In the genomic region with DNA sequence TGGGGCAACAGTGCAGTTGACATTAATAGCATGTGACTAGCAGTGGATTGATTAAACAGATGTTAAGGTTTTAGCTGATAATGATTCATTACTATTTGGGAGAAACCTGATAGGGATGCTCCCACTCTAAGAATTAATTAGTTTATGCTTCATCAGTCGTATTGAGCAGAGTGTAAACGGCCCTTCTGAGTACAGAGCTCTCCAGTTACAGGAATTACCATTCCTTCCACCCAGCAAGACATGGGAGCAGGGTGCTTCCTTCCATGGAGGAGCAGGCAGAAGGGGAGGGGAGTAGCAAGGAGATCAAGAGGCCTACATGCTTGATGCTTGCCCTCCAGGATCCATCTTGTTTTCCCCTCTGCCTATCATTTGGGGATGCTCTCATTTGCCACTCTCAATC, we compare ENCODE assay signal across 28 cellular contexts.
"Had no signal": no experiment of that assay in that cellular context is flagged by ENCODE, and none has a peak within 500 bp of the region (broad histone marks: within the 10 kb centered on the region; RNA-seq: fewer than 3 reads in every experiment).

No MANE protein-coding gene starts in this region.

- H3K4me3 Mint-ChIP-seq: activated CD4-positive, alpha-beta T cell treated with anti-CD3 and anti-CD28 coated beads, Interleukin-2, amount 10 ng/mL, durations not matched to agents 24 days and 14 days; activated CD8-positive, alpha-beta T cell treated with anti-CD3 and anti-CD28 coated beads, Interleukin-2, amount 10 ng/mL, durations not matched to agents 7 days and 5 days; activated naive CD4-positive, alpha-beta T cell treated with anti-CD3 and anti-CD28 coated beads, Interleukin-2, amount 50 U/mL, for 24 hours; activated naive CD8-positive, alpha-beta T cell treated with anti-CD3 and anti-CD28 coated beads, Interleukin-2, amount 10 ng/mL, durations not matched to agents 7 days and 5 days; activated T-cell treated with anti-CD3 and anti-CD28 coated beads, Interleukin-2, amount 50 U/mL, for 24 hours; T-helper 1 cell treated with Interleukin-12 subunit alpha and Interleukin-12 subunit beta and Interleukin-4 antibody, amounts not matched to agents 30 μg/mL and 1 μg/mL, for 36 hours; T-helper 2 cell treated with Interferon-gamma antibody and Interleukin-4, amounts not matched to agents 5 μg/mL and 100 μg/mL, for 36 hours had no signal

- H3K4me3 ChIP-seq: ascending aorta, cardiac muscle cell, SJSA1 had no signal

- ATAC-seq: activated CD8-positive, alpha-beta T cell treated with anti-CD3 and anti-CD28 coated beads, Interleukin-2, amount 10 ng/mL, durations not matched to agents 7 days and 5 days; Panc1 had no signal

- H3K27ac Mint-ChIP-seq: activated CD4-positive, alpha-beta T cell treated with anti-CD3 and anti-CD28 coated beads, Interleukin-2, amount 10 ng/mL, durations not matched to agents 24 days and 14 days; activated CD8-positive, alpha-beta T cell treated with anti-CD3 and anti-CD28 coated beads, Interleukin-2, amount 10 ng/mL, durations not matched to agents 7 days and 5 days; activated naive CD4-positive, alpha-beta T cell treated with anti-CD3 and anti-CD28 coated beads, Interleukin-2, amount 50 U/mL, for 24 hours; activated naive CD8-positive, alpha-beta T cell treated with anti-CD3 and anti-CD28 coated beads, Interleukin-2, amount 10 ng/mL, durations not matched to agents 7 days and 5 days; activated T-cell treated with anti-CD3 and anti-CD28 coated beads, Interleukin-2, amount 50 U/mL, for 24 hours; activated T-helper 2 cell treated with anti-CD3 and anti-CD28 coated beads, Interferon-gamma antibody, Interleukin-2, Interleukin-4, amounts not matched to agents 10 μg/mL and 5 μg/mL and 100 μg/mL, durations not matched to agents 14 hours and 24 hours and 36 hours; T-helper 1 cell treated with Interleukin-12 subunit alpha and Interleukin-12 subunit beta and Interleukin-4 antibody, amounts not matched to agents 30 μg/mL and 1 μg/mL, for 36 hours; T-helper 2 cell treated with Interferon-gamma antibody and Interleukin-4, amounts not matched to agents 5 μg/mL and 100 μg/mL, for 36 hours had no signal

- H3K9me3 Mint-ChIP-seq: activated T-cell treated with anti-CD3 and anti-CD28 coated beads, Interleukin-2, amount 50 U/mL, for 24 hours had no signal

- H3K27me3 ChIP-seq: ascending aorta, cardiac muscle cell had no signal

- H3K4me1 ChIP-seq: ascending aorta, SJSA1 had no signal

- DNase-seq: activated CD4-positive, alpha-beta T cell treated with anti-CD3 and anti-CD28 coated beads, Interleukin-2, amount 10 ng/mL, durations not matched to agents 24 days and 14 days; activated CD4-positive, alpha-beta T cell treated with anti-CD3 and anti-CD28 coated beads, Interleukin-2, amount 50 U/mL, for 48 hours; activated CD8-positive, alpha-beta T cell treated with anti-CD3 and anti-CD28 coated beads, Interleukin-2, amount 10 ng/mL, durations not matched to agents 7 days and 5 days; activated gamma-delta T cell; activated naive CD4-positive, alpha-beta T cell treated with Interleukin-2 at 50 U/mL for 16 hours; activated naive CD8-positive, alpha-beta T cell treated with anti-CD3 and anti-CD28 coated beads, Interleukin-2, amount 10 ng/mL, durations not matched to agents 7 days and 5 days; activated T-cell treated with anti-CD3 and anti-CD28 coated beads, Interleukin-2, amount 50 U/mL, for 24 hours; amygdala; MM.1S; MV-4-11; NCI-H1092; NCI-H1436 treated with DMSO at 0.1 percent for 48 hours; NCI-H1694 treated with DMSO at 0.1 percent for 48 hours; NCI-H2029; NCI-H345; NCI-H526 treated with DMSO at 0.1 percent for 48 hours; NCI-H774; SHP77; SK-N-SH had no signal

- H3K9me3 ChIP-seq: SJSA1 had no signal

- H3K4me1 Mint-ChIP-seq: activated CD4-positive, alpha-beta T cell treated with anti-CD3 and anti-CD28 coated beads, Interleukin-2, amount 10 ng/mL, durations not matched to agents 24 days and 14 days; activated naive CD4-positive, alpha-beta T cell treated with anti-CD3 and anti-CD28 coated beads, Interleukin-2, amount 50 U/mL, for 24 hours; activated naive CD8-positive, alpha-beta T cell treated with anti-CD3 and anti-CD28 coated beads, Interleukin-2, amount 10 ng/mL, durations not matched to agents 7 days and 5 days had no signal

- H3K27ac ChIP-seq: ascending aorta, cardiac muscle cell, KMS-11, SJSA1 had no signal

- H3K36me3 ChIP-seq: ascending aorta, cardiac muscle cell, SJSA1 had no signal
